8 cellular contexts compared by ENCODE assay signal in the genomic region with DNA sequence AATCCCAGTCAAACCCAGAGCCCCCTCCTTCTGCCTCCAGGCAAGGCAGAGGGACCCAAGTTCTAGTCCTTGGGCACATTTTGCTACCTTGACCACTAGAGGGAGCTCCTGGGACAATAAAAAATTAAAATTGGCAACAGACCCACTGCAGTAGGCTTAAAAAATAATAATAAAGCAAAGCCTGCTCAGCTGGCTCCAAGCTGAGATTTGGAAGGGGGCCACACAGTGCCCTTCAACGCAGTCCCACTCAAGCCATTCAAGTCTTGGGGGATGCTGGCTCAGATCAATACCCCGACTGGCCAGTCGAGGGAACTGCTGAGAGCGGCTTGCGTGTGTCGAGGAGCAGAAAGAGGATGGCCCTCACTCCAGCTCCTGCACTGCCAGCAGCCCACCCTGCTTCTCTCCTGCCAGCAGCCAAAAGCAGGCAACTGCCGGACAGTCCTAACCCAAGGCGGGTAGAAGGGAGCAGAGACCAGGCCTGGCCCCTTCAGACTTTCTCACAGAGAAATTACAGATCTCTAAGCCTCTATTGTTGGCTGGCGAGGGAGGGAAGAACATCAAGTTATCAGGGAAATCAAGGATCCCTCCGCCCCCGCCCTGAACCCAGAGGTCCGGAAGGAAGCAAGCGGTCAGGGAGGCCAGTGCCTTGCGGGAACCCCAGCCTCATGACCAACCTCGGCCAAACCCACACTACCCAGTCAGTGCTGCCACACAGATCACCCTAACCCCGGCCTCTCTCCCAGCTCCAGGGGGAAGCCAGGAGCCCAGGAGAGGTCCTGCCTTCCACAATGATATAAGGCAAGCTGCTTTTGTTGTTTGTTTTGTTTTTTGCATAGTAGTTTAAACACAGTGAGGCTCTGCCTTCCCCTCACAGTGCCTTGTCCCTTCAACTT. TPM values are rescaled to one million over a fixed set of nuclear protein-coding genes. Genes with fewer than 3 reads are reported as not detected.
DNase-seq lines count a peak whose midpoint lies in the region; ATAC-seq and TF ChIP-seq lines count a peak whose summit lies in the region.

No MANE protein-coding gene starts in this region.

- intact Hi-C loops in lower leg skin (cut with DNase I; ENCODE audit: low total_unique reads) = loop anchor here (5.0 kb wide), 1 partner anchor 180 kb away; no protein-coding TSS in a partner anchor

- H3K27me3 Mint-ChIP-seq in IgD-negative memory B cell (no peaks in the 10 kb centered on the region), glutamatergic neuron (ENCODE audit: unreplicated experiment) (peaks cover 22% of the 10 kb centered on the region)

- TF ChIP-seq CTCF in glutamatergic neuron (IDR thresholded peaks at IDR 0.05; ENCODE audit: partially characterized antibody, unreplicated experiment) (peak; percentile 99), lower leg skin (IDR thresholded peaks at IDR 0.05) (peak in 1 of 3 donors; percentile 59)

- H3K4me1 Mint-ChIP-seq in IgD-negative memory B cell (peaks cover 13 to 27% (median 21%) of the 10 kb centered on the region in 3 donors), glutamatergic neuron (ENCODE audit: low read depth, unreplicated experiment) (peaks cover 46% of the 10 kb centered on the region)

- TF ChIP-seq POLR2A in lower leg skin (IDR thresholded peaks at IDR 0.05) = no peak

- H3K27ac Mint-ChIP-seq in IgD-negative memory B cell (peak overlapping the region; percentile 80 to 84 (median 82)), glutamatergic neuron (ENCODE audit: unreplicated experiment) (peak overlapping the region; percentile 69)
- peak overlapping the region; percentile 36 to 93 for H3K27ac Mint-ChIP-seq in activated naive CD4-positive, alpha-beta T cell treated with anti-CD3 and anti-CD28 coated beads, Interleukin-2, amount 50 U/mL, for 72 hours

- H3K36me3 Mint-ChIP-seq in IgD-negative memory B cell (peaks cover 10% of the 10 kb centered on the region), glutamatergic neuron (ENCODE audit: unreplicated experiment) (peaks cover 3% of the 10 kb centered on the region)
- H3K36me3 Mint-ChIP-seq in activated naive CD4-positive, alpha-beta T cell treated with anti-CD3 and anti-CD28 coated beads, Interleukin-2, amount 50 U/mL, for 72 hours = peaks cover 38 to 42% of the 10 kb centered on the region in 2 donors

- no peak for ATAC-seq in activated naive CD4-positive, alpha-beta T cell treated with anti-CD3 and anti-CD28 coated beads, Interleukin-2, amount 50 U/mL, for 72 hours
- ATAC-seq in GM19455 (IDR thresholded peaks at IDR 0.05; ENCODE audit: unreplicated experiment) = no peak

- H3K9me3 Mint-ChIP-seq in IgD-negative memory B cell (no peaks in the 10 kb centered on the region), glutamatergic neuron (ENCODE audit: unreplicated experiment) (peaks cover 30% of the 10 kb centered on the region)
- no peaks in the 10 kb centered on the region for H3K9me3 Mint-ChIP-seq in activated naive CD4-positive, alpha-beta T cell treated with anti-CD3 and anti-CD28 coated beads, Interleukin-2, amount 50 U/mL, for 72 hours

- H3K4me3 Mint-ChIP-seq in IgD-negative memory B cell (peak overlapping the region in 3 of 4 donors; percentile 81 to 91 (median 82)), glutamatergic neuron (ENCODE audit: unreplicated experiment) (peak overlapping the region; percentile 42)

- no peak overlapping the region for H3K4me3 ChIP-seq in lower leg skin (ENCODE audit: low read depth, poor library complexity, severe bottlenecking)

- peak; percentile 24 for DNase-seq in COR-L47 (lab: John Stamatoyannopoulos, UW)
- DNase-seq in SK-N-DZ (ENCODE audit: low spot score) = peak; percentile 83
- DNase-seq in activated naive CD4-positive, alpha-beta T cell treated with anti-CD3 and anti-CD28 coated beads, Interleukin-2, amount 50 U/mL, for 72 hours (ENCODE audit: low spot score in 2 of 2) = peak in 1 of 2 donors; percentile 72
- DNase-seq in glutamatergic neuron = peak; percentile 67
- peak; percentile 80 for DNase-seq in pons (ENCODE audit: low spot score)
- no peak for DNase-seq in lower leg skin (ENCODE audit: low spot score in 2 of 2)

- 31 to 38% methylated on average over 11 to 16 of the region's 16 CpGs for WGBS in lower leg skin, 2 donors

RNA-seq across cellular contexts. Expression of gene ALDH4A1, which starts 4.9 kb away (rescaled TPM):
- 2.8 TPM for polyA plus RNA-seq in IgD-negative memory B cell
- 17.8 and 24.8 TPM in 2 replicates for polyA plus RNA-seq in SK-N-DZ (2014; cell fraction: cytosol; rRNA removed)
- 45.7 and 51.6 TPM in 2 replicates for polyA plus RNA-seq in SK-N-DZ (2014; cell fraction: nucleus; rRNA removed)
- total RNA-seq in activated naive CD4-positive, alpha-beta T cell treated with anti-CD3 and anti-CD28 coated beads, Interleukin-2, amount 50 U/mL, for 72 hours = 1 to 10 TPM; 7.4 to 9.8 TPM
- total RNA-seq in glutamatergic neuron (ENCODE audit: unreplicated experiment) (28.9 TPM), lower leg skin (10 to 100 TPM; 16.5 to 25.8 (median 22.1) TPM)

RNA-seq across cellular contexts. Expression of gene TAS1R2, which starts 47.8 kb away (rescaled TPM):
- polyA plus RNA-seq in IgD-negative memory B cell = not detected
- polyA plus RNA-seq in SK-N-DZ (2014; cell fraction: cytosol; rRNA removed) = not detected in 2 replicates
- not detected in 2 replicates for polyA plus RNA-seq in SK-N-DZ (2014; cell fraction: nucleus; rRNA removed)
- not detected for total RNA-seq in activated naive CD4-positive, alpha-beta T cell treated with anti-CD3 and anti-CD28 coated beads, Interleukin-2, amount 50 U/mL, for 72 hours
- total RNA-seq in glutamatergic neuron (ENCODE audit: unreplicated experiment) (not detected), lower leg skin (under 1 TPM in 1 of 4 donors, not detected in 3; 0.38 TPM)

RNA-seq across cellular contexts. Expression of gene IFFO2, which starts 49.2 kb away (rescaled TPM):
- 1.5 TPM for polyA plus RNA-seq in IgD-negative memory B cell
- polyA plus RNA-seq in SK-N-DZ (2014; cell fraction: cytosol; rRNA removed) = 1.0 and 1.1 TPM in 2 replicates
- 0.13 and 0.33 TPM in 2 replicates for polyA plus RNA-seq in SK-N-DZ (2014; cell fraction: nucleus; rRNA removed)
- total RNA-seq in activated naive CD4-positive, alpha-beta T cell treated with anti-CD3 and anti-CD28 coated beads, Interleukin-2, amount 50 U/mL, for 72 hours = 10 to 100 TPM; 27.3 to 41.7 TPM
- total RNA-seq in glutamatergic neuron (ENCODE audit: unreplicated experiment) (107 TPM), lower leg skin (100 to 1,000 TPM; 317 to 562 (median 451) TPM)

Comparison
In these comparisons a context has a peak if more than half of its experiments do, and no peak if none do; other contexts are left out.
1. DNase-seq: peak in COR-L47 (single experiment), SK-N-DZ (single experiment), glutamatergic neuron (single experiment) and pons (single experiment); none in lower leg skin (0 of 2).
2. Peak in every context shown above with its lines, with median percentiles within 50 percentile points of each other: H3K27ac Mint-ChIP-seq.